ENCODE assay signal across 29 cellular contexts in the genomic region with DNA sequence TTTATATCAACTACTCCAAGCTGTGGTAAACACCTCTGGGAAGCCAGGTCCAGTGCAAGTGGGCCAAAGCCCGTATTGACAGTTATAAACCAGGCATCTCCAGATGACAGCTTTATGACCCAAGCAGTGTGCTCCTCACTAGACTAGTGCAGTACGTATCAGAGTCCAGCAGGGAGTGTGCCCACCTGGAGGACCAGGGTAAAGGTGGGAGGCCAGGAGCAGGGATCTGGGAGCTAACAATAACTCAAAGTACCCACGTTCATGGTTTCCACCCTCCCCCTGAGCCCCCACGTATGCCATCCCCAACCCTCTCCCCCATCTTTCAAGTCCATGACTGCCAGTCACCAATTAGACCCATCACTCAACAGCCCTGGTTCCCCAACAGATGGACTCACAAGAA. TPM values are rescaled to one million over a fixed set of nuclear protein-coding genes. Genes with fewer than 3 reads are reported as not detected.
"Had no signal": no experiment of that assay in that cellular context is flagged by ENCODE, and none has a peak within 500 bp of the region (broad histone marks: within the 10 kb centered on the region; RNA-seq: fewer than 3 reads in every experiment).

No MANE protein-coding gene starts in this region.

- H3K27me3 ChIP-seq: brain microvascular endothelial cell, SJCRH30 had no signal

- ATAC-seq: activated CD8-positive, alpha-beta T cell treated with anti-CD3 and anti-CD28 coated beads, Interleukin-2, amount 10 ng/mL, durations not matched to agents 7 days and 5 days; activated T-helper 17 cell treated with anti-CD3 and anti-CD28 coated beads, Interleukin-2, amount 50 U/mL, for 72 hours had no signal

- H3K27ac Mint-ChIP-seq: activated CD4-positive, alpha-beta T cell treated with anti-CD3 and anti-CD28 coated beads, Interleukin-2, amount 10 ng/mL, durations not matched to agents 7 days and 5 days; activated CD8-positive, alpha-beta T cell treated with anti-CD3 and anti-CD28 coated beads, Interleukin-2, amount 10 ng/mL, durations not matched to agents 7 days and 5 days; activated naive CD8-positive, alpha-beta T cell treated with anti-CD3 and anti-CD28 coated beads for 36 hours; activated T-helper 17 cell treated with anti-CD3 and anti-CD28 coated beads, Interleukin-2, amount 50 U/mL, for 72 hours; T-helper 1 cell treated with Interleukin-12 subunit alpha and Interleukin-12 subunit beta and Interleukin-4 antibody, amounts not matched to agents 30 μg/mL and 1 μg/mL, for 36 hours; T-helper 2 cell treated with Interferon-gamma antibody and Interleukin-4, amounts not matched to agents 5 μg/mL and 100 μg/mL, for 36 hours had no signal

- H3K9me3 ChIP-seq: SJCRH30 had no signal

- H3K4me2 ChIP-seq: KMS-11 had no signal

- H3K4me3 ChIP-seq: SJCRH30, SK-N-MC had no signal

- H3K9ac ChIP-seq: KMS-11 had no signal

- H3K4me3 Mint-ChIP-seq: activated CD4-positive, alpha-beta T cell treated with anti-CD3 and anti-CD28 coated beads, Interleukin-2, amount 10 ng/mL, durations not matched to agents 7 days and 5 days; activated CD8-positive, alpha-beta T cell treated with anti-CD3 and anti-CD28 coated beads, Interleukin-2, amount 10 ng/mL, durations not matched to agents 7 days and 5 days; activated naive CD8-positive, alpha-beta T cell treated with anti-CD3 and anti-CD28 coated beads for 36 hours; activated T-helper 17 cell treated with anti-CD3 and anti-CD28 coated beads, Interleukin-2, amount 50 U/mL, for 72 hours; T-helper 1 cell treated with Interleukin-12 subunit alpha and Interleukin-12 subunit beta and Interleukin-4 antibody, amounts not matched to agents 30 μg/mL and 1 μg/mL, for 36 hours; T-helper 2 cell treated with Interferon-gamma antibody and Interleukin-4, amounts not matched to agents 5 μg/mL and 100 μg/mL, for 36 hours had no signal

- H3K36me3 ChIP-seq: brain microvascular endothelial cell, SJCRH30 had no signal

- H3K27ac ChIP-seq: brain microvascular endothelial cell, KMS-11, SJCRH30, SK-N-MC had no signal

- H3K36me3 Mint-ChIP-seq: activated naive CD8-positive, alpha-beta T cell treated with anti-CD3 and anti-CD28 coated beads for 36 hours had no signal

- DNase-seq: activated CD4-positive, alpha-beta T cell treated with anti-CD3 and anti-CD28 coated beads, Interleukin-2, amount 10 ng/mL, durations not matched to agents 7 days and 5 days; activated CD4-positive, alpha-beta T cell treated with anti-CD3 and anti-CD28 coated beads, Interleukin-2, amount 50 U/mL, for 48 hours; activated CD8-positive, alpha-beta memory T cell treated with anti-CD3 and anti-CD28 coated beads, Interleukin-2, amount 50 U/mL, for 4 hours; activated CD8-positive, alpha-beta T cell treated with anti-CD3 and anti-CD28 coated beads, Interleukin-2, amount 10 ng/mL, durations not matched to agents 7 days and 5 days; activated effector memory CD4-positive, alpha-beta T cell treated with anti-CD3 and anti-CD28 coated beads, Interleukin-2, amount 50 U/mL, for 16 hours; activated naive CD4-positive, alpha-beta T cell; activated naive CD4-positive, alpha-beta T cell treated with anti-CD3 and anti-CD28 coated beads, Interleukin-2, amount 50 U/mL, for 16 hours; activated naive CD8-positive, alpha-beta T cell treated with anti-CD3 and anti-CD28 coated beads for 36 hours; amniotic stem cell; brain microvascular endothelial cell; central memory CD4-positive, alpha-beta T cell; NCI-H1092 treated with DMSO at 0.1 percent for 48 hours; NCI-H1417; NCI-H146; NCI-H187; NCI-H2029 treated with DMSO at 0.1 percent for 48 hours; NCI-H2107; NCI-H2171; NCI-H510A; NCI-H526; NCI-H748 treated with DMSO at 0.1 percent for 48 hours; NK-92 treated with Interleukin-12 subunit alpha and Interleukin-12 subunit beta, amount 100 ng/mL, for 24 hours; SHP77; SJCRH30 had no signal

- H3K27me3 Mint-ChIP-seq: activated T-helper 17 cell treated with anti-CD3 and anti-CD28 coated beads, Interleukin-2, amount 50 U/mL, for 72 hours had no signal

- H3K9me3 Mint-ChIP-seq: activated CD4-positive, alpha-beta T cell treated with anti-CD3 and anti-CD28 coated beads, Interleukin-2, amount 10 ng/mL, durations not matched to agents 7 days and 5 days; activated naive CD8-positive, alpha-beta T cell treated with anti-CD3 and anti-CD28 coated beads for 36 hours; activated T-helper 17 cell treated with anti-CD3 and anti-CD28 coated beads, Interleukin-2, amount 50 U/mL, for 72 hours; T-helper 1 cell treated with Interleukin-12 subunit alpha and Interleukin-12 subunit beta and Interleukin-4 antibody, amounts not matched to agents 30 μg/mL and 1 μg/mL, for 36 hours; T-helper 2 cell treated with Interferon-gamma antibody and Interleukin-4, amounts not matched to agents 5 μg/mL and 100 μg/mL, for 36 hours had no signal

RNA-seq across cellular contexts. Expression of gene ALDH1A3, which starts 27.0 kb away (rescaled TPM):
- total RNA-seq: activated CD4-positive, alpha-beta T cell treated with anti-CD3 and anti-CD28 coated beads, Interleukin-2, amount 10 ng/mL, durations not matched to agents 7 days and 5 days; activated CD8-positive, alpha-beta T cell treated with anti-CD3 and anti-CD28 coated beads, Interleukin-2, amount 10 ng/mL, durations not matched to agents 7 days and 5 days; activated naive CD8-positive, alpha-beta T cell treated with anti-CD3 and anti-CD28 coated beads for 36 hours; activated T-helper 17 cell treated with anti-CD3 and anti-CD28 coated beads, Interleukin-2, amount 50 U/mL, for 72 hours had no signal
